Comparison of ENCODE assay signal across 6 cellular contexts in the genomic region with DNA sequence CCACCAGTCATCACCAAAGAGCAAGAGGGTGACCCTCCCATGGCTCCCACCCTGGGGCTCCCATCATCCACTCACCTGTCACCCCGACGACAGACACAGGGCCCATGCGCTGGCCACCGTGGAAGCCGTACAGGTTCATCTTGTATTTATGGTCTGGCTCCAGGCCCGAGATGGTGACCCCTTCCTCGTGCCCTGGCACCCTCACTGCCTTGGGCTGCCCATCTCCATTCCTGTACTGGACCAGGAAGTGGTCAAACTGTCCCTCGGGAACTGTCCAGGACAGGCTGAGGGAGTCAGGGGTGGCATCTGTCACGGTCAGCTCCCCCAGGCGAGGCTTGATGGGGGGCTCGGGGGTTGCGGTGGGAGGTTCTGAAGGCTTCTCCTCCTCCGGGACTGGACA. TPM values are rescaled to one million over a fixed set of nuclear protein-coding genes. Genes with fewer than 3 reads are reported as not detected.
"Had no signal": no experiment of that assay in that cellular context is flagged by ENCODE, and none has a peak within 500 bp of the region (broad histone marks: within the 10 kb centered on the region; RNA-seq: fewer than 3 reads in every experiment).

No MANE protein-coding gene starts in this region.

RNA-seq across cellular contexts. Expression of gene CYP21A2, which starts 30.1 kb away (rescaled TPM):
- total RNA-seq: OCI-LY7, RPMI7951, SJCRH30, SJSA1, SK-MEL-5 had no signal
- polyA plus RNA-seq: SK-N-SH had no signal
